8 cellular contexts compared by ENCODE assay signal in the genomic region with DNA sequence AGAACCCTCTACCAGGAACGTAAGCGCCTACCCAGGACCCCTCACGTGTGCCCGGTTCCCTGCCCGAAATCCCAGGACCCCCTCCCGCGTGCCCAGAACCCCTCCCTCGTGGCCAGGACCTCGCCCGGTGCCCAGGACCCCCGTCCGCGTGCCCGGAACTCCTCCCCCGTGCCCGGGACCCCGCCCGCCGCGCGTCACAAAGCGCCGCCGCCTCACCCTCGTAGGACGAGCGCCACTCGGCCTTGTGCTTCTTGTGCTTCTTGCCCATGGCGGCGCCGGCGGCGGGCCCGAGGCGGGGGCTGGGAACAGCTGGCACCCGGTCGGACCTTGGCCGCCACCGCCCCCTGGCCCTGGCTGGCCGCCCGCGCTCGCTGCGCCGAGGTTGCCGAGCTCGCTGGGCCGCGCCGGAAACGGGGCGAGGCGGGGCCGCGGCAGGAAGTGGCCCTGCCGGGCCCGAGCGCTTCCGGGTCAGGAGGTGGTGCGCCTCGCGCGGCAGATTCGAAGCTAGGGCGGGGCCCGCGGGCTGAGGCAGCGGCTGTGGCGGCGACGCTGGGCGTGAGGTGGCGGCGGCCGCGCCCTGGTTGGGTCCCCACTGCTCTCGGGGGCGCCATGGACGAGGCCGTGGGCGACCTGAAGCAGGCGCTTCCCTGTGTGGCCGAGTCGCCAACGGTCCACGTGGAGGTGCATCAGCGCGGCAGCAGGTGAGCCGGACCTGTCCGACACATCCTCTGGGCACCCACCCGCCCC. TPM values are rescaled to one million over a fixed set of nuclear protein-coding genes. Genes with fewer than 3 reads are reported as not detected.
DNase-seq lines count a peak whose midpoint lies in the region; ATAC-seq lines count a peak whose summit lies in the region.

A gene (minus strand): TSS at position 412 of the 747 bp plus-strand sequence. CDS start 144 bp downstream, at position 268.
A gene with protein sequence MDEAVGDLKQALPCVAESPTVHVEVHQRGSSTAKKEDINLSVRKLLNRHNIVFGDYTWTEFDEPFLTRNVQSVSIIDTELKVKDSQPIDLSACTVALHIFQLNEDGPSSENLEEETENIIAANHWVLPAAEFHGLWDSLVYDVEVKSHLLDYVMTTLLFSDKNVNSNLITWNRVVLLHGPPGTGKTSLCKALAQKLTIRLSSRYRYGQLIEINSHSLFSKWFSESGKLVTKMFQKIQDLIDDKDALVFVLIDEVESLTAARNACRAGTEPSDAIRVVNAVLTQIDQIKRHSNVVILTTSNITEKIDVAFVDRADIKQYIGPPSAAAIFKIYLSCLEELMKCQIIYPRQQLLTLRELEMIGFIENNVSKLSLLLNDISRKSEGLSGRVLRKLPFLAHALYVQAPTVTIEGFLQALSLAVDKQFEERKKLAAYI (plus strand): TSS at position 495 of the 747 bp plus-strand sequence. CDS start 115 bp downstream, at position 610.

- no peaks in the 10 kb centered on the region for H3K27me3 Mint-ChIP-seq in activated CD4-positive, alpha-beta memory T cell treated with anti-CD3 and anti-CD28 coated beads, Interleukin-2, amount 10 ng/mL, durations not matched to agents 7 days and 5 days

- CTCF ChIA-PET in activated CD4-positive, alpha-beta memory T cell treated with anti-CD3 and anti-CD28 coated beads, Interleukin-2, amount 10 ng/mL, durations not matched to agents 7 days and 5 days (lab: Charles Lee) = interaction anchor here (1.2 to 2.6 kb wide), 3 partner anchors 9 to 213 kb away, joined by 3 to 16 read pairs (median 4); no protein-coding TSS in a partner anchor

- peaks cover 63% of the 10 kb centered on the region for H3K36me3 Mint-ChIP-seq in activated CD4-positive, alpha-beta memory T cell treated with anti-CD3 and anti-CD28 coated beads, Interleukin-2, amount 10 ng/mL, durations not matched to agents 7 days and 5 days (ENCODE audit: low read depth)

- peaks cover 39 to 74% (median 67%) of the 10 kb centered on the region in 11 experiments for H3K36me3 ChIP-seq in BLaER1 treated with 17β-estradiol and CSF1 and Interleukin-3, amounts not matched to agents 10 nM and 100 nM

- peak within 1 kb of the TSS; percentile 92 to 99 (median 96) for H3K9ac ChIP-seq in BLaER1 treated with 17β-estradiol and CSF1 and Interleukin-3, amounts not matched to agents 10 nM and 100 nM

- POLR2A ChIA-PET in activated CD4-positive, alpha-beta memory T cell treated with anti-CD3 and anti-CD28 coated beads, Interleukin-2, amount 10 ng/mL, durations not matched to agents 7 days and 5 days (lab: Charles Lee) = interaction anchor here (0.6 to 2.7 kb wide), 13 partner anchors 8 to 631 kb away, joined by 3 to 7 read pairs (median 4); a partner anchor contains a TSS

- H3K4me1 Mint-ChIP-seq in activated CD4-positive, alpha-beta memory T cell treated with anti-CD3 and anti-CD28 coated beads, Interleukin-2, amount 10 ng/mL, durations not matched to agents 7 days and 5 days = peaks cover 63% of the 10 kb centered on the region

- DNase-seq in NCI-H526 (lab: John Stamatoyannopoulos, UW) (peak; percentile 4 to 89), lung microvascular endothelial cell (ENCODE audit: low read depth in 2 of 2) (peak; percentile 80 to 86)
- DNase-seq in activated CD4-positive, alpha-beta memory T cell treated with anti-CD3 and anti-CD28 coated beads, Interleukin-2, amount 10 ng/mL, durations not matched to agents 7 days and 5 days = peak; percentile 88
- peak; percentile 80 for DNase-seq in effector CD4-positive, alpha-beta T cell
- DNase-seq in stimulated activated CD4-positive, alpha-beta T cell treated with anti-CD3 and anti-CD28 coated beads, TNF-alpha, amount 100 ng/mL, for 48 hours (ENCODE audit: low read depth in 3 of 3) = peak; percentile 71 to 79 (median 77)

- H3K9me3 Mint-ChIP-seq in activated CD4-positive, alpha-beta memory T cell treated with anti-CD3 and anti-CD28 coated beads, Interleukin-2, amount 10 ng/mL, durations not matched to agents 7 days and 5 days = no peaks in the 10 kb centered on the region

- H3K27me3 ChIP-seq in BLaER1 treated with 17β-estradiol and CSF1 and Interleukin-3, amounts not matched to agents 10 nM and 100 nM = no peaks in the 10 kb centered on the region

- no peaks in the 10 kb centered on the region for H3K9me3 ChIP-seq in BLaER1 treated with 17β-estradiol and CSF1 and Interleukin-3, amounts not matched to agents 10 nM and 100 nM (replicated peaks in 1 of 11)

- H3K4me2 ChIP-seq in BLaER1 treated with 17β-estradiol and CSF1 and Interleukin-3, amounts not matched to agents 10 nM and 100 nM = peak within 1 kb of the TSS; percentile 79 to 99 (median 96)

- H4K20me1 ChIP-seq in BLaER1 treated with 17β-estradiol and CSF1 and Interleukin-3, amounts not matched to agents 10 nM and 100 nM = peaks cover 0 to 46% (median 39%) of the 10 kb centered on the region in 11 experiments; a peak in 17 of 22 replicates

- peak within 1 kb of the TSS; percentile 89 for H3K4me3 Mint-ChIP-seq in activated CD4-positive, alpha-beta memory T cell treated with anti-CD3 and anti-CD28 coated beads, Interleukin-2, amount 10 ng/mL, durations not matched to agents 7 days and 5 days

- peak within 1 kb of the TSS; percentile 76 to 95 (median 92) for H3K4me3 ChIP-seq in BLaER1 treated with 17β-estradiol and CSF1 and Interleukin-3, amounts not matched to agents 10 nM and 100 nM

- H3K4me1 ChIP-seq in BLaER1 treated with 17β-estradiol and CSF1 and Interleukin-3, amounts not matched to agents 10 nM and 100 nM = peaks cover 20 to 34% (median 28%) of the 10 kb centered on the region in 10 experiments

- H3K27ac Mint-ChIP-seq in activated CD4-positive, alpha-beta memory T cell treated with anti-CD3 and anti-CD28 coated beads, Interleukin-2, amount 10 ng/mL, durations not matched to agents 7 days and 5 days = peak within 1 kb of the TSS; percentile 91

- ATAC-seq in GM19043 (IDR thresholded peaks at IDR 0.05; ENCODE audit: low read depth, unreplicated experiment) (peak; percentile 97), HG03354 (IDR thresholded peaks at IDR 0.05; ENCODE audit: poor library complexity, severe bottlenecking, unreplicated experiment) (peak; percentile 98)

- H3K27ac ChIP-seq in BLaER1 treated with 17β-estradiol and CSF1 and Interleukin-3, amounts not matched to agents 10 nM and 100 nM = peak within 1 kb of the TSS; percentile 92 to 98 (median 96)

RNA-seq across cellular contexts. Expression of the first gene that starts in this region (rescaled TPM):
- total RNA-seq in activated CD4-positive, alpha-beta memory T cell treated with anti-CD3 and anti-CD28 coated beads, Interleukin-2, amount 10 ng/mL, durations not matched to agents 7 days and 5 days = 10 to 100 TPM; 52.3 to 54.0 TPM
- total RNA-seq in lung microvascular endothelial cell = 25.9 and 31.2 TPM in 2 replicates

RNA-seq across cellular contexts. Expression of the second gene that starts in this region (rescaled TPM):
- 10 to 100 TPM; 26.6 to 28.8 TPM for total RNA-seq in activated CD4-positive, alpha-beta memory T cell treated with anti-CD3 and anti-CD28 coated beads, Interleukin-2, amount 10 ng/mL, durations not matched to agents 7 days and 5 days
- 3.0 and 13.3 TPM in 2 replicates for total RNA-seq in lung microvascular endothelial cell

Comparison
In these comparisons a context has a peak if more than half of its experiments do, and no peak if none do; other contexts are left out.
1. Peak in every context shown above with its lines: DNase-seq, ATAC-seq, H3K4me3 ChIP-seq and H3K27ac ChIP-seq.